29 cellular contexts compared by ENCODE assay signal in the genomic region with DNA sequence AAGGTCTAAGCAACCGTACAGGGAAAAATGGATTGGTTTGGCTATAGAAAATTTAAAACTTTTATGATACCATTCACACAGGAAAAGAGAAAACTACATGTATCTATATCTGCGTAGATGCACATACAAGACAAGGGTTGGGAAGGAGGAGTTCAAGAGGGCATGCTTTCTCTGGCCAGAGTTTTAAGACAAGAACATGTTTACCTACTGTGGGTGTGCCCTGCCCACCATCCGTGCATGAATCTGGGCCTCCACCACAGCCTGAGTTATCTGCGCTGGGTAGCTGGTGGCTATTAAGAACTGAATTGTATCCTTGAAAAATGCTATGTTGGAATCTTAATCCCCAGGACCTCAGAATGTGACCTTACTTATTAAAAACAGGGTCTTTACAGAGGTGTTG.
"Had no signal": no experiment of that assay in that cellular context is flagged by ENCODE, and none has a peak within 500 bp of the region (broad histone marks: within the 10 kb centered on the region; RNA-seq: fewer than 3 reads in every experiment).

No MANE protein-coding gene starts in this region.

- ATAC-seq: naive thymus-derived CD4-positive, alpha-beta T cell; right cardiac atrium; sciatic nerve; stimulated activated effector memory CD8-positive, alpha-beta T cell treated with anti-CD3 and anti-CD28 coated beads, Interleukin-12 subunit alpha, Interleukin-12 subunit beta, amount 100 ng/mL, for 72 hours; stimulated activated naive CD8-positive, alpha-beta T cell treated with anti-CD3 and anti-CD28 coated beads, Interleukin-15, amount 100 ng/mL, for 72 hours had no signal

- H3K4me3 Mint-ChIP-seq: immature natural killer cell; mesothelial cell of epicardium; naive thymus-derived CD4-positive, alpha-beta T cell; nephron; neural progenitor cell; stimulated activated effector memory CD8-positive, alpha-beta T cell treated with anti-CD3 and anti-CD28 coated beads, Interleukin-12 subunit alpha, Interleukin-12 subunit beta, amount 100 ng/mL, for 72 hours; stimulated activated naive CD8-positive, alpha-beta T cell treated with anti-CD3 and anti-CD28 coated beads, Interleukin-15, amount 100 ng/mL, for 72 hours had no signal

- H3K9me3 Mint-ChIP-seq: neural progenitor cell had no signal

- H3K4me2 ChIP-seq: neural progenitor cell had no signal

- H3K4me1 Mint-ChIP-seq: immature natural killer cell; naive thymus-derived CD4-positive, alpha-beta T cell; neural progenitor cell; stimulated activated effector memory CD8-positive, alpha-beta T cell treated with anti-CD3 and anti-CD28 coated beads, Interleukin-12 subunit alpha, Interleukin-12 subunit beta, amount 100 ng/mL, for 72 hours; stimulated activated naive CD8-positive, alpha-beta T cell treated with anti-CD3 and anti-CD28 coated beads, Interleukin-15, amount 100 ng/mL, for 72 hours had no signal

- H3K9me3 ChIP-seq: neutrophil, ovary, prostate gland, testis, thyroid gland, transverse colon, upper lobe of left lung, vagina had no signal

- H3K36me3 ChIP-seq: left ventricle myocardium inferior, neural progenitor cell, neutrophil, ovary, prostate gland, spleen, thyroid gland, transverse colon, upper lobe of left lung, vagina had no signal

- H3K27ac ChIP-seq: left ventricle myocardium inferior, neural progenitor cell, neutrophil, ovary, prostate gland, skin epidermis, spleen, testis, thyroid gland, upper lobe of left lung, vagina had no signal

- H3K36me3 Mint-ChIP-seq: immature natural killer cell; naive thymus-derived CD4-positive, alpha-beta T cell; stimulated activated effector memory CD8-positive, alpha-beta T cell treated with anti-CD3 and anti-CD28 coated beads, Interleukin-12 subunit alpha, Interleukin-12 subunit beta, amount 100 ng/mL, for 72 hours had no signal

- H3K27me3 ChIP-seq: neural progenitor cell, neutrophil, ovary, spleen, testis, thyroid gland, transverse colon, upper lobe of left lung, vagina had no signal

- H3K9ac ChIP-seq: neural progenitor cell had no signal

- H3K27ac Mint-ChIP-seq: immature natural killer cell; mesothelial cell of epicardium; nephron; neural progenitor cell; stimulated activated effector memory CD8-positive, alpha-beta T cell treated with anti-CD3 and anti-CD28 coated beads, Interleukin-12 subunit alpha, Interleukin-12 subunit beta, amount 100 ng/mL, for 72 hours; stimulated activated naive CD8-positive, alpha-beta T cell treated with anti-CD3 and anti-CD28 coated beads, Interleukin-15, amount 100 ng/mL, for 72 hours had no signal

- DNase-seq: head of caudate nucleus; hypothalamus; immature natural killer cell; kidney; left ventricle myocardium inferior; mesendoderm; naive thymus-derived CD4-positive, alpha-beta T cell; occipital lobe; ovary; retina; right cardiac atrium; spleen; stimulated activated CD4-positive, alpha-beta T cell treated with anti-CD3 and anti-CD28 coated beads, Interleukin-4, amount 100 ng/mL, for 24 hours; stimulated activated naive CD4-positive, alpha-beta T cell treated with Interleukin-2 at 50 U/mL for 16 hours; stimulated activated naive CD8-positive, alpha-beta T cell treated with anti-CD3 and anti-CD28 coated beads, Interleukin-15, amount 100 ng/mL, for 72 hours; testis; thyroid gland; transverse colon; upper lobe of left lung had no signal

- H3K27me3 Mint-ChIP-seq: stimulated activated naive CD8-positive, alpha-beta T cell treated with anti-CD3 and anti-CD28 coated beads, Interleukin-15, amount 100 ng/mL, for 72 hours had no signal

- H3K4me1 ChIP-seq: left ventricle myocardium inferior, neural progenitor cell, prostate gland, spleen, testis, thyroid gland, upper lobe of left lung, vagina had no signal

- H2AFZ ChIP-seq: neural progenitor cell had no signal

- H3K4me3 ChIP-seq: left ventricle myocardium inferior, lung, neural progenitor cell, ovary, prostate gland, skin epidermis, spleen, testis, thyroid gland, transverse colon, upper lobe of left lung, vagina had no signal
